15 cellular contexts compared by ENCODE assay signal in genomic region chr5:127014573-127014972, GRCh38. TPM values are rescaled to one million over a fixed set of nuclear protein-coding genes. Genes with fewer than 3 reads are reported as not detected.
DNase-seq lines count a peak whose midpoint lies in the region; ATAC-seq and TF ChIP-seq lines count a peak whose summit lies in the region.
"Had no signal": no experiment of that assay in that cellular context is flagged by ENCODE, and none has a peak within 500 bp of the region (broad histone marks: within the 10 kb centered on the region; RNA-seq: fewer than 3 reads in every experiment).

No MANE protein-coding gene starts in this region.

- no peak overlapping the region for H3K27ac Mint-ChIP-seq in Caco-2 (ENCODE audit: unreplicated experiment)
- no peak overlapping the region for H3K27ac Mint-ChIP-seq in activated naive CD8-positive, alpha-beta T cell treated with anti-CD3 and anti-CD28 coated beads for 36 hours
- H3K27ac Mint-ChIP-seq: stimulated activated naive CD8-positive, alpha-beta T cell treated with anti-CD3 and anti-CD28 coated beads, Interleukin-15, Interleukin-2, amounts not matched to agents 100 ng/mL and 50 ng/mL, for 24 hours had no signal

- CTCF ChIA-PET in Caco-2 (lab: Charles Lee) (no interaction called here), PC-9 (lab: Charles Lee) (no interaction called here)

- no peak overlapping the region for H3K27ac ChIP-seq in PC-9

- DNase-seq in KBM-7 (peak; percentile 47), left colon (no peak), Caco-2 (no peak), PC-9 (no peak), germinal center (ENCODE audit: low spot score) (no peak)
- DNase-seq in activated naive CD8-positive, alpha-beta T cell treated with anti-CD3 and anti-CD28 coated beads for 36 hours: no peak
- DNase-seq: activated CD4-positive, alpha-beta T cell treated with anti-CD3 and anti-CD28 coated beads for 4 hours; activated effector memory CD4-positive, alpha-beta T cell treated with Interleukin-2 at 50 U/mL for 16 hours; NCI-H446 treated with DMSO at 0.1 percent for 48 hours; posterior cingulate gyrus had no signal

- no peaks in the 10 kb centered on the region for H4K20me1 ChIP-seq in PC-9 (ENCODE audit: insufficient read depth)

- no peaks in the 10 kb centered on the region for H3K4me1 Mint-ChIP-seq in Caco-2 (ENCODE audit: low read depth, unreplicated experiment)
- peaks cover 34% of the 10 kb centered on the region for H3K4me1 Mint-ChIP-seq in activated naive CD8-positive, alpha-beta T cell treated with anti-CD3 and anti-CD28 coated beads for 36 hours

- H3K27me3 ChIP-seq in Caco-2 (replicated peaks; ENCODE audit: control insufficient read depth, insufficient read depth, low read length) (no peaks in the 10 kb centered on the region), PC-9 (ENCODE audit: insufficient read depth, low read depth) (no peaks in the 10 kb centered on the region)

- H3K9me3 ChIP-seq in Caco-2: no peaks in the 10 kb centered on the region; the same call in 1 of the 2 replicates
- no peaks in the 10 kb centered on the region for H3K9me3 ChIP-seq in PC-9 (ENCODE audit: insufficient read depth, low read depth)

- H3K4me3 Mint-ChIP-seq in Caco-2 (ENCODE audit: unreplicated experiment): no peak overlapping the region
- H3K4me3 Mint-ChIP-seq in activated naive CD8-positive, alpha-beta T cell treated with anti-CD3 and anti-CD28 coated beads for 36 hours: no peak overlapping the region
- H3K4me3 Mint-ChIP-seq: brain; stimulated activated naive CD8-positive, alpha-beta T cell treated with anti-CD3 and anti-CD28 coated beads, Interleukin-15, Interleukin-2, amounts not matched to agents 100 ng/mL and 50 ng/mL, for 24 hours had no signal

- BruUV-seq in Caco-2 (replicated peaks; lab: Mats Ljungman, UMichigan) (no TSS peak), PC-9 (replicated peaks; lab: Mats Ljungman, UMichigan) (no TSS peak)

- TF ChIP-seq CTCF in Caco-2 (IDR thresholded peaks at IDR 0.05; ENCODE audit: insufficient read depth in 1 of 2, low read depth in 1 of 2, low read length in 1 of 2, severe bottlenecking in 1 of 2, unreplicated experiment in 1 of 2) (no peak), PC-9 (conservative IDR thresholded peaks at IDR 0.05) (no peak)

- H3K9me3 Mint-ChIP-seq in Caco-2 (ENCODE audit: unreplicated experiment): no peaks in the 10 kb centered on the region
- H3K9me3 Mint-ChIP-seq in activated naive CD8-positive, alpha-beta T cell treated with anti-CD3 and anti-CD28 coated beads for 36 hours: peaks cover 7% of the 10 kb centered on the region

- H2AFZ ChIP-seq in PC-9: no peak overlapping the region

- no peaks in the 10 kb centered on the region for H3K36me3 Mint-ChIP-seq in Caco-2 (ENCODE audit: insufficient read depth, unreplicated experiment)
- H3K36me3 Mint-ChIP-seq in activated naive CD8-positive, alpha-beta T cell treated with anti-CD3 and anti-CD28 coated beads for 36 hours: peaks cover 12% of the 10 kb centered on the region

- no peak overlapping the region for H3K4me3 ChIP-seq in Caco-2 (ENCODE audit: low read depth, low read length)
- H3K4me3 ChIP-seq in PC-9: no peak overlapping the region
- H3K4me3 ChIP-seq: lung had no signal

- H3K36me3 ChIP-seq in Caco-2 (ENCODE audit: control insufficient read depth, insufficient read depth, low read length) (no peaks in the 10 kb centered on the region), PC-9 (ENCODE audit: low read depth) (no peaks in the 10 kb centered on the region)

- peaks cover 3% of the 10 kb centered on the region for H3K27me3 Mint-ChIP-seq in Caco-2 (ENCODE audit: insufficient read depth, unreplicated experiment)
- no peaks in the 10 kb centered on the region for H3K27me3 Mint-ChIP-seq in activated naive CD8-positive, alpha-beta T cell treated with anti-CD3 and anti-CD28 coated beads for 36 hours
- H3K27me3 Mint-ChIP-seq: stimulated activated naive CD8-positive, alpha-beta T cell treated with anti-CD3 and anti-CD28 coated beads, Interleukin-15, Interleukin-2, amounts not matched to agents 100 ng/mL and 50 ng/mL, for 24 hours had no signal

- POLR2A ChIA-PET in Caco-2 (lab: Charles Lee) (no interaction called here), PC-9 (lab: Charles Lee; ENCODE audit: unreplicated experiment) (interaction anchor here (0.6 kb wide), 1 partner anchor 181 kb away, joined by 3 read pairs; no protein-coding TSS in a partner anchor)

- H3K4me1 ChIP-seq in Caco-2 (no peaks in the 10 kb centered on the region), PC-9 (replicated peaks; ENCODE audit: insufficient read depth) (no peaks in the 10 kb centered on the region)

- no peaks in the 10 kb centered on the region for H3K79me2 ChIP-seq in PC-9 (ENCODE audit: low read depth)

- ATAC-seq in GM18861 (IDR thresholded peaks at IDR 0.05; ENCODE audit: unreplicated experiment): peak; percentile 32
- ATAC-seq in HG02798 (IDR thresholded peaks at IDR 0.05; ENCODE audit: poor library complexity, unreplicated experiment): peak; percentile 34
- ATAC-seq in left colon: peak; percentile 95

- H3F3A ChIP-seq in PC-9 (ENCODE audit: insufficient read depth, low read depth): no peaks in the 10 kb centered on the region

- intact Hi-C loops in left colon (cut with DNase I, micrococcal nuclease): no loop called here
- intact Hi-C loops in Caco-2 (cut with micrococcal nuclease; ENCODE audit: unreplicated experiment): no loop called here
- intact Hi-C loops in PC-9 (cut with micrococcal nuclease; ENCODE audit: unreplicated experiment): no loop called here

- H3K4me2 ChIP-seq in PC-9: no peak overlapping the region

- in situ Hi-C loops in KBM-7 (cut with MboI; ENCODE audit: low pct_unique_long_range_greater_than_20kb, low sequenced_read_pairs): no loop called here

- H3K9me2 ChIP-seq in PC-9 (ENCODE audit: insufficient read depth): no peaks in the 10 kb centered on the region; the same call in 1 of the 2 replicates

RNA-seq across cellular contexts. Expression of gene MARCHF3, which starts 15.8 kb away (rescaled TPM):
- total RNA-seq in left colon: 10 to 100 TPM; 40.3 to 57.7 TPM
- total RNA-seq in Caco-2 (2022): 0.49 and 0.61 TPM in 2 replicates
- total RNA-seq in PC-9 (2021): 0.35 and 0.75 TPM in 2 replicates
- total RNA-seq in activated naive CD8-positive, alpha-beta T cell treated with anti-CD3 and anti-CD28 coated beads for 36 hours: 1 to 10 TPM; 5.7 to 8.1 TPM

RNA-seq across cellular contexts. Expression of gene C5orf63, which starts 58.7 kb away (rescaled TPM):
- total RNA-seq in left colon: 10 to 100 TPM; 11.0 to 15.3 TPM
- 7.6 and 10.5 TPM in 2 replicates for total RNA-seq in Caco-2 (2022)
- 9.8 and 9.9 TPM in 2 replicates for total RNA-seq in PC-9 (2021)
- 10 to 100 TPM in 1 of 2 experiments, 1 to 10 TPM in 1; 8.2 to 10.9 TPM for total RNA-seq in activated naive CD8-positive, alpha-beta T cell treated with anti-CD3 and anti-CD28 coated beads for 36 hours

Comparison
In these comparisons a context has a peak if more than half of its experiments do, and no peak if none do; other contexts are left out.
1. ATAC-seq: peak in every context shown above with its lines; median percentile 95 in left colon; 34 in HG02798; 32 in GM18861.
2. RNA of gene MARCHF3, which starts 15.8 kb away (total RNA-seq): 40.3 to 57.7 TPM in left colon; 5.7 to 8.1 TPM in activated naive CD8-positive, alpha-beta T cell treated with anti-CD3 and anti-CD28 coated beads for 36 hours, 0.49 to 0.61 TPM in Caco-2 and 0.35 to 0.75 TPM in PC-9; every median in the first group is over 4 times any median in the second.